8 cellular contexts compared by ENCODE assay signal in genomic region chr17:42819939-42820535, GRCh38. TPM values are rescaled to one million over a fixed set of nuclear protein-coding genes. Genes with fewer than 3 reads are reported as not detected.
DNase-seq lines count a peak whose midpoint lies in the region; ATAC-seq and TF ChIP-seq lines count a peak whose summit lies in the region.

No MANE protein-coding gene starts in this region.

- TF ChIP-seq CTCF in LNCaP clone FGC (IDR thresholded peaks at IDR 0.05; ENCODE audit: control insufficient read depth, extremely low read depth, insufficient read depth) (peak; percentile 59), left ventricle myocardium inferior (IDR thresholded peaks at IDR 0.05; ENCODE audit: borderline replicate concordance) (peak; percentile 68)

- no peak for ATAC-seq in GM21619 (IDR thresholded peaks at IDR 0.05; ENCODE audit: unreplicated experiment)
- no peak for ATAC-seq in GM21526 (IDR thresholded peaks at IDR 0.05; ENCODE audit: low FRiP score, unreplicated experiment)

- intact Hi-C loops in left ventricle myocardium inferior (cut with micrococcal nuclease): no loop called here

- H3K36me3 ChIP-seq in left ventricle myocardium inferior: peaks cover 79% of the 10 kb centered on the region

- H3K4me3 ChIP-seq in LNCaP clone FGC (ENCODE audit: low read depth, low read length) (no peak overlapping the region), left ventricle myocardium inferior (no peak overlapping the region)

- H3K27ac ChIP-seq in left ventricle myocardium inferior (replicated peaks): no peak overlapping the region

- peaks cover 27% of the 10 kb centered on the region for H3K4me1 ChIP-seq in left ventricle myocardium inferior

- no peaks in the 10 kb centered on the region for H3K27me3 ChIP-seq in left ventricle myocardium inferior (ENCODE audit: low read depth)

- H3K9me3 ChIP-seq in left ventricle myocardium inferior (replicated peaks): no peaks in the 10 kb centered on the region

- DNase-seq in DMS153 (lab: John Stamatoyannopoulos, UW): peak; percentile 60
- no peak for DNase-seq in LNCaP clone FGC (ENCODE audit: low read depth)
- peak; percentile 38 for DNase-seq in SHP77 treated with DMSO at 0.1 percent for 48 hours (lab: John Stamatoyannopoulos, UW)
- peak in 3 of 4 experiments; percentile 17 to 36 (median 24) for DNase-seq in activated naive CD4-positive, alpha-beta T cell (lab: John Stamatoyannopoulos, UW)
- peak; percentile 40 for DNase-seq in left ventricle myocardium inferior
- peak; percentile 73 to 77 for DNase-seq in stimulated activated CD4-positive, alpha-beta T cell treated with anti-CD3 and anti-CD28 coated beads, Interleukin-2, amount 100 ng/mL, for 24 hours

RNA-seq across cellular contexts. Expression of gene BECN1, which starts 4.0 kb away (rescaled TPM):
- 80.8 TPM for total RNA-seq in left ventricle myocardium inferior

RNA-seq across cellular contexts. Expression of gene PSME3, which starts 13.2 kb away (rescaled TPM):
- total RNA-seq in left ventricle myocardium inferior: 62.6 TPM

RNA-seq across cellular contexts. Expression of gene CNTD1, which starts 21.4 kb away (rescaled TPM):
- total RNA-seq in left ventricle myocardium inferior: not detected

RNA-seq across cellular contexts. Expression of gene COA3, which starts 21.5 kb away (rescaled TPM):
- 71.0 TPM for total RNA-seq in left ventricle myocardium inferior

RNA-seq across cellular contexts. Expression of gene AOC2, which starts 24.3 kb away (rescaled TPM):
- total RNA-seq in left ventricle myocardium inferior: 0.44 TPM
